10 cellular contexts compared by ENCODE assay signal in genomic region chr12:68899251-68899771, GRCh38. TPM values are rescaled to one million over a fixed set of nuclear protein-coding genes. Genes with fewer than 3 reads are reported as not detected.
DNase-seq lines count a peak whose midpoint lies in the region; ATAC-seq and TF ChIP-seq lines count a peak whose summit lies in the region.
"Had no signal": no experiment of that assay in that cellular context is flagged by ENCODE, and none has a peak within 500 bp of the region (broad histone marks: within the 10 kb centered on the region; RNA-seq: fewer than 3 reads in every experiment).

No MANE protein-coding gene starts in this region.

- H3K9me3 ChIP-seq in DOHH2 (ENCODE audit: control insufficient read depth, insufficient read depth, low read length) (no peaks in the 10 kb centered on the region), ovary (no peaks in the 10 kb centered on the region), esophagus squamous epithelium (no peaks in the 10 kb centered on the region)

- WGBS in ovary, 3 donors = 42 to 50% (median 46%) methylated on average over 4 of the region's 4 CpGs
- 61 to 62% methylated on average over 4 of the region's 4 CpGs for WGBS in esophagus squamous epithelium, 2 donors

- intact Hi-C loops in ovary (cut with DNase I) (loop anchor here in 1 of 4 donors (10.0 kb wide), 1 partner anchor 255 kb away; no protein-coding TSS in a partner anchor), esophagus squamous epithelium (cut with DNase I) (no loop called here)

- no peak overlapping the region for H3K4me3 ChIP-seq in DOHH2 (ENCODE audit: low read length)
- H3K4me3 ChIP-seq in fibroblast of pulmonary artery (replicated peaks; ENCODE audit: low read depth, low read length) = no peak overlapping the region
- no peak overlapping the region for H3K4me3 ChIP-seq in ovary
- H3K4me3 ChIP-seq in esophagus squamous epithelium = no peak overlapping the region
- H3K4me3 ChIP-seq: skin epidermis had no signal

- H3K27ac ChIP-seq in DOHH2 (ENCODE audit: low read depth, low read length) = peak overlapping the region; percentile 86
- no peak overlapping the region for H3K27ac ChIP-seq in ovary
- H3K27ac ChIP-seq in esophagus squamous epithelium = no peak overlapping the region

- H3K4me1 ChIP-seq in DOHH2 (ENCODE audit: control insufficient read depth, low read length) (peaks cover 100% of the 10 kb centered on the region), ovary (ENCODE audit: insufficient read depth) (peaks cover 5% of the 10 kb centered on the region), esophagus squamous epithelium (no peaks in the 10 kb centered on the region)

- peak overlapping the region; percentile 54 for H3K4me2 ChIP-seq in DOHH2 (ENCODE audit: low read length)

- peak; percentile 66 for DNase-seq in NCI-H446 treated with DMSO at 0.1 percent for 48 hours (lab: John Stamatoyannopoulos, UW)
- peak; percentile 74 for DNase-seq in fibroblast of pulmonary artery (ENCODE audit: low read depth)
- DNase-seq in ovary = peak; percentile 54 to 82 (median 77)
- DNase-seq in activated gamma-delta T cell (lab: John Stamatoyannopoulos, UW) = no peak
- DNase-seq in esophagus squamous epithelium (lab: John Stamatoyannopoulos, UW) = no peak
- DNase-seq: NCI-H748 treated with DMSO at 0.1 percent for 48 hours had no signal

- no peak for TF ChIP-seq CTCF in DOHH2 (IDR thresholded peaks at IDR 0.05; ENCODE audit: low read depth, low read length, poor library complexity, severe bottlenecking)
- peak; percentile 56 for TF ChIP-seq CTCF in fibroblast of pulmonary artery (IDR thresholded peaks at IDR 0.05; ENCODE audit: low read length, missing control alignments)
- TF ChIP-seq CTCF in ovary (IDR thresholded peaks at IDR 0.05) = peak in 2 of 3 donors; percentile 22 to 36
- TF ChIP-seq CTCF in esophagus squamous epithelium (IDR thresholded peaks at IDR 0.05) = peak in 2 of 6 experiments; percentile 14 to 44

- no peak for TF ChIP-seq POLR2A in ovary (IDR thresholded peaks at IDR 0.05)
- no peak for TF ChIP-seq POLR2A in esophagus squamous epithelium (IDR thresholded peaks at IDR 0.05)

- H3K27me3 ChIP-seq in DOHH2 (ENCODE audit: control insufficient read depth, low read length) = no peaks in the 10 kb centered on the region
- no peaks in the 10 kb centered on the region for H3K27me3 ChIP-seq in ovary
- H3K27me3 ChIP-seq in esophagus squamous epithelium = no peaks in the 10 kb centered on the region

- H3F3A ChIP-seq in DOHH2 (ENCODE audit: control insufficient read depth, insufficient read depth) = peaks cover 21% of the 10 kb centered on the region

- peaks cover 29% of the 10 kb centered on the region for H3K36me3 ChIP-seq in DOHH2 (ENCODE audit: control insufficient read depth, low read length)
- H3K36me3 ChIP-seq in ovary = no peaks in the 10 kb centered on the region
- H3K36me3 ChIP-seq in esophagus squamous epithelium = no peaks in the 10 kb centered on the region

- peaks cover 76% of the 10 kb centered on the region for H3K79me2 ChIP-seq in DOHH2 (ENCODE audit: control insufficient read depth, low read length)

- H3K9me2 ChIP-seq in DOHH2 (replicated peaks; ENCODE audit: control insufficient read depth, low read length) = no peaks in the 10 kb centered on the region

- TF ChIP-seq EP300 in ovary (IDR thresholded peaks at IDR 0.05) = no peak

- ATAC-seq in GM19452 (IDR thresholded peaks at IDR 0.05; ENCODE audit: unreplicated experiment) (no peak), HG02870 (IDR thresholded peaks at IDR 0.05; ENCODE audit: unreplicated experiment) (no peak)

- no peaks in the 10 kb centered on the region for H4K20me1 ChIP-seq in DOHH2 (ENCODE audit: control insufficient read depth, insufficient read depth, low read depth, low read length)

RNA-seq across cellular contexts. Expression of gene CPM, which starts 33.7 kb away (rescaled TPM):
- total RNA-seq in ovary = 10 to 100 TPM; 21.3 to 64.6 (median 37.9) TPM
- 10 to 100 TPM; 23.8 to 62.9 TPM for polyA plus RNA-seq in ovary
- total RNA-seq in esophagus squamous epithelium = 10 to 100 TPM; 10.9 to 35.5 (median 20.6) TPM

Comparison
In these comparisons a context has a peak if more than half of its experiments do, and no peak if none do; other contexts are left out.
1. DNase-seq: peak in NCI-H446 treated with DMSO at 0.1 percent for 48 hours (single experiment), fibroblast of pulmonary artery (single experiment) and ovary (5 of 5); none in activated gamma-delta T cell (single experiment) and esophagus squamous epithelium (single experiment).